ENCODE assay signal across 12 cellular contexts in genomic region chr19:51776561-51776960, GRCh38. TPM values are rescaled to one million over a fixed set of nuclear protein-coding genes. Genes with fewer than 3 reads are reported as not detected.
"Had no signal": no experiment of that assay in that cellular context is flagged by ENCODE, and none has a peak within 500 bp of the region (broad histone marks: within the 10 kb centered on the region; RNA-seq: fewer than 3 reads in every experiment).

No MANE protein-coding gene starts in this region.

RNA-seq across cellular contexts. Expression of gene FPR2, which starts 15.6 kb away (rescaled TPM):
- total RNA-seq: hepatocyte, kidney epithelial cell, lung microvascular endothelial cell, mammary epithelial cell, mesothelial cell of epicardium, mucosa of gallbladder, myocyte had no signal
- polyA plus RNA-seq: hepatocyte, immature natural killer cell had no signal

RNA-seq across cellular contexts. Expression of gene FPR3, which starts 18.4 kb away (rescaled TPM):
- total RNA-seq: hepatocyte, kidney epithelial cell, mammary epithelial cell, mesothelial cell of epicardium, myocyte had no signal
- polyA plus RNA-seq: hepatocyte, immature natural killer cell, keratinocyte, mammary epithelial cell had no signal

RNA-seq across cellular contexts. Expression of gene FPR1, which starts 24.9 kb away (rescaled TPM):
- total RNA-seq: kidney epithelial cell, lung microvascular endothelial cell, mesothelial cell of epicardium had no signal

RNA-seq across cellular contexts. Expression of gene HAS1, which starts 52.8 kb away (rescaled TPM):
- total RNA-seq: kidney, kidney epithelial cell, left lobe of liver, lower lobe of right lung had no signal
- polyA plus RNA-seq: immature natural killer cell had no signal
